ENCODE assay signal across 9 cellular contexts in genomic region chrX:30822068-30822671, GRCh38.
DNase-seq lines count a peak whose midpoint lies in the region; ATAC-seq and TF ChIP-seq lines count a peak whose summit lies in the region.
"Had no signal": no experiment of that assay in that cellular context is flagged by ENCODE, and none has a peak within 500 bp of the region (broad histone marks: within the 10 kb centered on the region; RNA-seq: fewer than 3 reads in every experiment).

No MANE protein-coding gene starts in this region.

- H2AFZ ChIP-seq in trophoblast cell (ENCODE audit: insufficient read depth, low read length, poor library complexity) = no peak overlapping the region

- H3K23ac ChIP-seq in trophoblast cell (ENCODE audit: low read length) = no peak overlapping the region

- no peak overlapping the region for H3K4ac ChIP-seq in trophoblast cell (ENCODE audit: low read depth, low read length)

- H2AK5ac ChIP-seq in trophoblast cell (ENCODE audit: low read length) = no peak overlapping the region

- no peaks in the 10 kb centered on the region for H3K27me3 ChIP-seq in trophoblast cell (ENCODE audit: insufficient read depth, low read length)

- no peak overlapping the region for H2BK12ac ChIP-seq in trophoblast cell (ENCODE audit: low read length)

- H2BK5ac ChIP-seq in trophoblast cell (ENCODE audit: low read depth, low read length, poor library complexity) = no peak overlapping the region

- DNase-seq in GM10266 (ENCODE audit: extremely low spot score) (peak; percentile 7), choroid plexus epithelial cell (ENCODE audit: low read depth) (peak; percentile 10), trophoblast cell (no peak), midbrain (lab: John Stamatoyannopoulos, UW) (no peak), ecto neural progenitor cell (ENCODE audit: low spot score) (no peak)
- DNase-seq: T-cell had no signal

- H3K4me1 ChIP-seq in trophoblast cell (ENCODE audit: control insufficient read depth in 1 of 2, insufficient read depth in 2 of 2, low read length in 2 of 2) = no peaks in the 10 kb centered on the region

- H3K18ac ChIP-seq in trophoblast cell (ENCODE audit: low read length) = no peak overlapping the region

- H4K91ac ChIP-seq in trophoblast cell (ENCODE audit: low read depth, low read length) = no peak overlapping the region

- no peak overlapping the region for H3K4me2 ChIP-seq in trophoblast cell (ENCODE audit: low read length)

- no peak overlapping the region for H3K14ac ChIP-seq in trophoblast cell (ENCODE audit: low read length)

- H3K9ac ChIP-seq in trophoblast cell (ENCODE audit: low read length) = no peak overlapping the region

- TF ChIP-seq CTCF in GM10266 (IDR thresholded peaks at IDR 0.05; ENCODE audit: control insufficient read depth, insufficient read depth, low read depth, missing control alignments) = no peak
- TF ChIP-seq CTCF in choroid plexus epithelial cell (conservative IDR thresholded peaks at IDR 0.05; ENCODE audit: low read depth, low read length) = peak; percentile 28

- no peaks in the 10 kb centered on the region for H3K79me1 ChIP-seq in trophoblast cell (ENCODE audit: low read length)

- H3K4me3 ChIP-seq in choroid plexus epithelial cell (ENCODE audit: low read depth, low read length) = no peak overlapping the region
- H3K4me3 ChIP-seq in trophoblast cell (ENCODE audit: low read depth, low read length) = no peak overlapping the region

- WGBS in trophoblast cell (ENCODE audit: extremely low coverage, insufficient coverage, insufficient read length) = no CpG with 5 or more reads among the region's 3 CpGs

- no peaks in the 10 kb centered on the region for H3K9me3 ChIP-seq in trophoblast cell (ENCODE audit: insufficient read depth, low read depth, low read length)

- ATAC-seq in GM21515 (IDR thresholded peaks at IDR 0.05; ENCODE audit: unreplicated experiment) = peak; percentile 78
- ATAC-seq in HG03565 (IDR thresholded peaks at IDR 0.05; ENCODE audit: unreplicated experiment) = peak; percentile 89
- ATAC-seq in HG03135 (IDR thresholded peaks at IDR 0.05; ENCODE audit: unreplicated experiment) = no peak
- ATAC-seq: T-cell had no signal

- no peak overlapping the region for H3K27ac ChIP-seq in trophoblast cell (ENCODE audit: low read depth, low read length)

- no peaks in the 10 kb centered on the region for H3K79me2 ChIP-seq in trophoblast cell (ENCODE audit: control insufficient read depth, insufficient read depth, low read length, poor library complexity)

- H2BK120ac ChIP-seq in trophoblast cell (ENCODE audit: insufficient read depth, low read length, poor library complexity) = no peak overlapping the region

- no peak overlapping the region for H4K8ac ChIP-seq in trophoblast cell (ENCODE audit: low read depth, low read length)

- no peak overlapping the region for H4K12ac ChIP-seq in trophoblast cell (ENCODE audit: low read depth, low read length)

- H3K36me3 ChIP-seq in trophoblast cell (ENCODE audit: control insufficient read depth in 1 of 2, insufficient read depth in 2 of 2, low read length in 2 of 2) = no peaks in the 10 kb centered on the region

Comparison
In these comparisons a context has a peak if more than half of its experiments do, and no peak if none do; other contexts are left out.
1. DNase-seq: peak in GM10266 (single experiment) and choroid plexus epithelial cell (single experiment); none in trophoblast cell (0 of 2), midbrain (single experiment) and ecto neural progenitor cell (single experiment).